Comparison of ENCODE assay signal across 1 cellular context in the genomic region with DNA sequence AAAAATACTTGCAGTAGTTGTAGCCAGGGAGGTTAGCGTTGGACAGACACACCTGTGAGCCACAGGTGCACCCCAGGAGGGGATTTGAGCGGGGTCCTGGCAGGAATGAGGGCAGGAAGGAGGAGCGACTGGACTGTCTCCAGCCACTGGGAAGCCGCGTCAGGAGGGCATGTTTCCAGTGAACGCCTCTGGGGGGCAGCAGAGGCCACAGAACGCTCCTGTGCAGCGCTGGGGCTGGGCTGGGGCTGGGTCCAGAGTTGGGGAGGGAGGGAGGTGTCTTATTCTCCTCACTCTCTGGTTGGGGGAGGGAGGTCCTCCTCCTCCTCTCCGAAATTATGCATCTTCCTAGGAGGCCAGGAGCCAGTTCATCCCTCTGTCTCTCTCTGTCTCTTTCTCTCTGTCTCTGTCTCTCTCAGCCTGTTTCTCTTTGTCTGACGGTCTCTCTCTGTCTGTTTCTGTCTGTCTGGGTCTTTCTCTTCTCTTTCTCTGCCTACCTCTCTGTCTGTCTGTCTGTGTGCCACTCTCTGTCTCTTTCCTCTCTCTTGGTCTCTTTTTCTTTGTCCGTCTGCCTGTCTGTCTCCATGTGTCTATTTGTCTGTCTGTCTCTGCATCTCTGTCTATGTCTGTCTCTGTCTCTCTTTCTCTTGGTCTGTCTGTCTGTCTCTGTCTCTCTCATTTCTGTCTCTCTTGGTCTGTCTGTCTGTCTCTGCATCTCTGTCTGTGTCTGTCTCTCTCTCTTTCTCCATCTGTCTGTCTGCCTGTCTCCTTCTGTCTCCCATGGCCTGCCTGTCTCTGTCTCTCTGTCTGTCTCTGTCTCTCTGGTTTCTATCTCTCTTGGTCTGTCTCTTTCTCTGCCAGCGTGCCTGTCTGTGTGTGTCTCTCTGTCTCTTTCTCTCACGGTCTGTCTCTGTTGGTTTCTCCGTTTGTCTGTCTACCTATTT.
TF ChIP-seq lines count a peak whose summit lies in the region.

No MANE protein-coding gene starts in this region.

TF ChIP-seq in GM12878, 131 proteins besides CTCF, POLR2A, EP300 and RAD21 (continues in another document):
- no peak for TF ChIP-seq CBFB (IDR thresholded peaks at IDR 0.05; ENCODE audit: low read depth)
- no peak for TF ChIP-seq ZSCAN29 (IDR thresholded peaks at IDR 0.05)
- TF ChIP-seq ZNF207 (IDR thresholded peaks at IDR 0.05; ENCODE audit: borderline replicate concordance) = no peak
- no peak for TF ChIP-seq YBX1 (IDR thresholded peaks at IDR 0.05)
- TF ChIP-seq, protein P1, sequence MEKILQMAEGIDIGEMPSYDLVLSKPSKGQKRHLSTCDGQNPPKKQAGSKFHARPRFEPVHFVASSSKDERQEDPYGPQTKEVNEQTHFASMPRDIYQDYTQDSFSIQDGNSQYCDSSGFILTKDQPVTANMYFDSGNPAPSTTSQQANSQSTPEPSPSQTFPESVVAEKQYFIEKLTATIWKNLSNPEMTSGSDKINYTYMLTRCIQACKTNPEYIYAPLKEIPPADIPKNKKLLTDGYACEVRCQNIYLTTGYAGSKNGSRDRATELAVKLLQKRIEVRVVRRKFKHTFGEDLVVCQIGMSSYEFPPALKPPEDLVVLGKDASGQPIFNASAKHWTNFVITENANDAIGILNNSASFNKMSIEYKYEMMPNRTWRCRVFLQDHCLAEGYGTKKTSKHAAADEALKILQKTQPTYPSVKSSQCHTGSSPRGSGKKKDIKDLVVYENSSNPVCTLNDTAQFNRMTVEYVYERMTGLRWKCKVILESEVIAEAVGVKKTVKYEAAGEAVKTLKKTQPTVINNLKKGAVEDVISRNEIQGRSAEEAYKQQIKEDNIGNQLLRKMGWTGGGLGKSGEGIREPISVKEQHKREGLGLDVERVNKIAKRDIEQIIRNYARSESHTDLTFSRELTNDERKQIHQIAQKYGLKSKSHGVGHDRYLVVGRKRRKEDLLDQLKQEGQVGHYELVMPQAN (conservative IDR thresholded peaks at IDR 0.05) = no peak
- TF ChIP-seq, protein P2, sequence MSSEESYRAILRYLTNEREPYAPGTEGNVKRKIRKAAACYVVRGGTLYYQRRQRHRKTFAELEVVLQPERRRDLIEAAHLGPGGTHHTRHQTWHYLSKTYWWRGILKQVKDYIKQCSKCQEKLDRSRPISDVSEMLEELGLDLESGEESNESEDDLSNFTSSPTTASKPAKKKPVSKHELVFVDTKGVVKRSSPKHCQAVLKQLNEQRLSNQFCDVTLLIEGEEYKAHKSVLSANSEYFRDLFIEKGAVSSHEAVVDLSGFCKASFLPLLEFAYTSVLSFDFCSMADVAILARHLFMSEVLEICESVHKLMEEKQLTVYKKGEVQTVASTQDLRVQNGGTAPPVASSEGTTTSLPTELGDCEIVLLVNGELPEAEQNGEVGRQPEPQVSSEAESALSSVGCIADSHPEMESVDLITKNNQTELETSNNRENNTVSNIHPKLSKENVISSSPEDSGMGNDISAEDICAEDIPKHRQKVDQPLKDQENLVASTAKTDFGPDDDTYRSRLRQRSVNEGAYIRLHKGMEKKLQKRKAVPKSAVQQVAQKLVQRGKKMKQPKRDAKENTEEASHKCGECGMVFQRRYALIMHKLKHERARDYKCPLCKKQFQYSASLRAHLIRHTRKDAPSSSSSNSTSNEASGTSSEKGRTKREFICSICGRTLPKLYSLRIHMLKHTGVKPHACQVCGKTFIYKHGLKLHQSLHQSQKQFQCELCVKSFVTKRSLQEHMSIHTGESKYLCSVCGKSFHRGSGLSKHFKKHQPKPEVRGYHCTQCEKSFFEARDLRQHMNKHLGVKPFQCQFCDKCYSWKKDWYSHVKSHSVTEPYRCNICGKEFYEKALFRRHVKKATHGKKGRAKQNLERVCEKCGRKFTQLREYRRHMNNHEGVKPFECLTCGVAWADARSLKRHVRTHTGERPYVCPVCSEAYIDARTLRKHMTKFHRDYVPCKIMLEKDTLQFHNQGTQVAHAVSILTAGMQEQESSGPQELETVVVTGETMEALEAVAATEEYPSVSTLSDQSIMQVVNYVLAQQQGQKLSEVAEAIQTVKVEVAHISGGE (CRISPR knock-in tag; IDR thresholded peaks at IDR 0.05) = no peak
- 0 out of 2 replicates have a peak, but pooled peaks have one; percentile 28 for TF ChIP-seq IKZF1 (conservative IDR thresholded peaks at IDR 0.05)
- 0 out of 4 replicates have a peak, but pooled peaks of 1 of the 2 experiments have one; percentile 21 for TF ChIP-seq IKZF2 (IDR thresholded peaks at IDR 0.05)
- TF ChIP-seq, protein P3, sequence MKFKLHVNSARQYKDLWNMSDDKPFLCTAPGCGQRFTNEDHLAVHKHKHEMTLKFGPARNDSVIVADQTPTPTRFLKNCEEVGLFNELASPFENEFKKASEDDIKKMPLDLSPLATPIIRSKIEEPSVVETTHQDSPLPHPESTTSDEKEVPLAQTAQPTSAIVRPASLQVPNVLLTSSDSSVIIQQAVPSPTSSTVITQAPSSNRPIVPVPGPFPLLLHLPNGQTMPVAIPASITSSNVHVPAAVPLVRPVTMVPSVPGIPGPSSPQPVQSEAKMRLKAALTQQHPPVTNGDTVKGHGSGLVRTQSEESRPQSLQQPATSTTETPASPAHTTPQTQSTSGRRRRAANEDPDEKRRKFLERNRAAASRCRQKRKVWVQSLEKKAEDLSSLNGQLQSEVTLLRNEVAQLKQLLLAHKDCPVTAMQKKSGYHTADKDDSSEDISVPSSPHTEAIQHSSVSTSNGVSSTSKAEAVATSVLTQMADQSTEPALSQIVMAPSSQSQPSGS (IDR thresholded peaks at IDR 0.05; ENCODE audit: low read length) = no peak
- TF ChIP-seq GATAD2B (conservative IDR thresholded peaks at IDR 0.05; ENCODE audit: low read depth) = no peak
- TF ChIP-seq, protein P4, sequence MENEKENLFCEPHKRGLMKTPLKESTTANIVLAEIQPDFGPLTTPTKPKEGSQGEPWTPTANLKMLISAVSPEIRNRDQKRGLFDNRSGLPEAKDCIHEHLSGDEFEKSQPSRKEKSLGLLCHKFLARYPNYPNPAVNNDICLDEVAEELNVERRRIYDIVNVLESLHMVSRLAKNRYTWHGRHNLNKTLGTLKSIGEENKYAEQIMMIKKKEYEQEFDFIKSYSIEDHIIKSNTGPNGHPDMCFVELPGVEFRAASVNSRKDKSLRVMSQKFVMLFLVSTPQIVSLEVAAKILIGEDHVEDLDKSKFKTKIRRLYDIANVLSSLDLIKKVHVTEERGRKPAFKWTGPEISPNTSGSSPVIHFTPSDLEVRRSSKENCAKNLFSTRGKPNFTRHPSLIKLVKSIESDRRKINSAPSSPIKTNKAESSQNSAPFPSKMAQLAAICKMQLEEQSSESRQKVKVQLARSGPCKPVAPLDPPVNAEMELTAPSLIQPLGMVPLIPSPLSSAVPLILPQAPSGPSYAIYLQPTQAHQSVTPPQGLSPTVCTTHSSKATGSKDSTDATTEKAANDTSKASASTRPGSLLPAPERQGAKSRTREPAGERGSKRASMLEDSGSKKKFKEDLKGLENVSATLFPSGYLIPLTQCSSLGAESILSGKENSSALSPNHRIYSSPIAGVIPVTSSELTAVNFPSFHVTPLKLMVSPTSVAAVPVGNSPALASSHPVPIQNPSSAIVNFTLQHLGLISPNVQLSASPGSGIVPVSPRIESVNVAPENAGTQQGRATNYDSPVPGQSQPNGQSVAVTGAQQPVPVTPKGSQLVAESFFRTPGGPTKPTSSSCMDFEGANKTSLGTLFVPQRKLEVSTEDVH (IDR thresholded peaks at IDR 0.05; ENCODE audit: low read depth, partially characterized antibody) = no peak
- no peak for TF ChIP-seq POU2F2 (IDR thresholded peaks at IDR 0.05; ENCODE audit: borderline replicate concordance, low read depth, low read length)
- TF ChIP-seq RCOR1 (conservative IDR thresholded peaks at IDR 0.05; ENCODE audit: low read depth, low read length) = no peak
- TF ChIP-seq ZNF217 (IDR thresholded peaks at IDR 0.05) = no peak
- no peak for TF ChIP-seq PAX8 (IDR thresholded peaks at IDR 0.05)
- no peak for TF ChIP-seq SREBF1 (IDR thresholded peaks at IDR 0.05; ENCODE audit: low read length)
- no peak for TF ChIP-seq HDAC6 (IDR thresholded peaks at IDR 0.05; ENCODE audit: unreplicated experiment)
- peak; percentile 70 for TF ChIP-seq YY1 (IDR thresholded peaks at IDR 0.05; ENCODE audit: low read depth, low read length)
- no peak for TF ChIP-seq RFX5 (IDR thresholded peaks at IDR 0.05; ENCODE audit: low read depth, low read length)
- no peak for TF ChIP-seq SRF (IDR thresholded peaks at IDR 0.05; ENCODE audit: low read depth in 2 of 2, low read length in 2 of 2)
- TF ChIP-seq, protein P5, sequence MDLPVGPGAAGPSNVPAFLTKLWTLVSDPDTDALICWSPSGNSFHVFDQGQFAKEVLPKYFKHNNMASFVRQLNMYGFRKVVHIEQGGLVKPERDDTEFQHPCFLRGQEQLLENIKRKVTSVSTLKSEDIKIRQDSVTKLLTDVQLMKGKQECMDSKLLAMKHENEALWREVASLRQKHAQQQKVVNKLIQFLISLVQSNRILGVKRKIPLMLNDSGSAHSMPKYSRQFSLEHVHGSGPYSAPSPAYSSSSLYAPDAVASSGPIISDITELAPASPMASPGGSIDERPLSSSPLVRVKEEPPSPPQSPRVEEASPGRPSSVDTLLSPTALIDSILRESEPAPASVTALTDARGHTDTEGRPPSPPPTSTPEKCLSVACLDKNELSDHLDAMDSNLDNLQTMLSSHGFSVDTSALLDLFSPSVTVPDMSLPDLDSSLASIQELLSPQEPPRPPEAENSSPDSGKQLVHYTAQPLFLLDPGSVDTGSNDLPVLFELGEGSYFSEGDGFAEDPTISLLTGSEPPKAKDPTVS (IDR thresholded peaks at IDR 0.05; ENCODE audit: low read depth, low read length) = no peak
- TF ChIP-seq SUZ12 (IDR thresholded peaks at IDR 0.05; ENCODE audit: unreplicated experiment) = no peak
- TF ChIP-seq SMARCA5 (IDR thresholded peaks at IDR 0.05) = peak; percentile 69; the same call in 1 of the 2 replicates
- TF ChIP-seq, protein P6, sequence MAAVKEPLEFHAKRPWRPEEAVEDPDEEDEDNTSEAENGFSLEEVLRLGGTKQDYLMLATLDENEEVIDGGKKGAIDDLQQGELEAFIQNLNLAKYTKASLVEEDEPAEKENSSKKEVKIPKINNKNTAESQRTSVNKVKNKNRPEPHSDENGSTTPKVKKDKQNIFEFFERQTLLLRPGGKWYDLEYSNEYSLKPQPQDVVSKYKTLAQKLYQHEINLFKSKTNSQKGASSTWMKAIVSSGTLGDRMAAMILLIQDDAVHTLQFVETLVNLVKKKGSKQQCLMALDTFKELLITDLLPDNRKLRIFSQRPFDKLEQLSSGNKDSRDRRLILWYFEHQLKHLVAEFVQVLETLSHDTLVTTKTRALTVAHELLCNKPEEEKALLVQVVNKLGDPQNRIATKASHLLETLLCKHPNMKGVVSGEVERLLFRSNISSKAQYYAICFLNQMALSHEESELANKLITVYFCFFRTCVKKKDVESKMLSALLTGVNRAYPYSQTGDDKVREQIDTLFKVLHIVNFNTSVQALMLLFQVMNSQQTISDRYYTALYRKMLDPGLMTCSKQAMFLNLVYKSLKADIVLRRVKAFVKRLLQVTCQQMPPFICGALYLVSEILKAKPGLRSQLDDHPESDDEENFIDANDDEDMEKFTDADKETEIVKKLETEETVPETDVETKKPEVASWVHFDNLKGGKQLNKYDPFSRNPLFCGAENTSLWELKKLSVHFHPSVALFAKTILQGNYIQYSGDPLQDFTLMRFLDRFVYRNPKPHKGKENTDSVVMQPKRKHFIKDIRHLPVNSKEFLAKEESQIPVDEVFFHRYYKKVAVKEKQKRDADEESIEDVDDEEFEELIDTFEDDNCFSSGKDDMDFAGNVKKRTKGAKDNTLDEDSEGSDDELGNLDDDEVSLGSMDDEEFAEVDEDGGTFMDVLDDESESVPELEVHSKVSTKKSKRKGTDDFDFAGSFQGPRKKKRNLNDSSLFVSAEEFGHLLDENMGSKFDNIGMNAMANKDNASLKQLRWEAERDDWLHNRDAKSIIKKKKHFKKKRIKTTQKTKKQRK (IDR thresholded peaks at IDR 0.05; ENCODE audit: low read depth, low read length) = no peak
- no peak for TF ChIP-seq ASH2L (IDR thresholded peaks at IDR 0.05; ENCODE audit: borderline replicate concordance, low read depth)
- TF ChIP-seq, protein P7, sequence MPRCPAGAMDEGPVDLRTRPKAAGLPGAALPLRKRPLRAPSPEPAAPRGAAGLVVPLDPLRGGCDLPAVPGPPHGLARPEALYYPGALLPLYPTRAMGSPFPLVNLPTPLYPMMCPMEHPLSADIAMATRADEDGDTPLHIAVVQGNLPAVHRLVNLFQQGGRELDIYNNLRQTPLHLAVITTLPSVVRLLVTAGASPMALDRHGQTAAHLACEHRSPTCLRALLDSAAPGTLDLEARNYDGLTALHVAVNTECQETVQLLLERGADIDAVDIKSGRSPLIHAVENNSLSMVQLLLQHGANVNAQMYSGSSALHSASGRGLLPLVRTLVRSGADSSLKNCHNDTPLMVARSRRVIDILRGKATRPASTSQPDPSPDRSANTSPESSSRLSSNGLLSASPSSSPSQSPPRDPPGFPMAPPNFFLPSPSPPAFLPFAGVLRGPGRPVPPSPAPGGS (IDR thresholded peaks at IDR 0.05; ENCODE audit: borderline replicate concordance, insufficient read depth, low read depth, low read length, poor library complexity, severe bottlenecking) = no peak
- TF ChIP-seq SMC3 (IDR thresholded peaks at IDR 0.05; ENCODE audit: borderline replicate concordance, low read length) = peak; percentile 61; the same call in 1 of the 2 replicates
- TF ChIP-seq, protein P8, sequence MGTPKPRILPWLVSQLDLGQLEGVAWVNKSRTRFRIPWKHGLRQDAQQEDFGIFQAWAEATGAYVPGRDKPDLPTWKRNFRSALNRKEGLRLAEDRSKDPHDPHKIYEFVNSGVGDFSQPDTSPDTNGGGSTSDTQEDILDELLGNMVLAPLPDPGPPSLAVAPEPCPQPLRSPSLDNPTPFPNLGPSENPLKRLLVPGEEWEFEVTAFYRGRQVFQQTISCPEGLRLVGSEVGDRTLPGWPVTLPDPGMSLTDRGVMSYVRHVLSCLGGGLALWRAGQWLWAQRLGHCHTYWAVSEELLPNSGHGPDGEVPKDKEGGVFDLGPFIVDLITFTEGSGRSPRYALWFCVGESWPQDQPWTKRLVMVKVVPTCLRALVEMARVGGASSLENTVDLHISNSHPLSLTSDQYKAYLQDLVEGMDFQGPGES (IDR thresholded peaks at IDR 0.05) = no peak
- no peak for TF ChIP-seq TCF7 (IDR thresholded peaks at IDR 0.05; ENCODE audit: borderline replicate concordance)
- TF ChIP-seq, protein P9, sequence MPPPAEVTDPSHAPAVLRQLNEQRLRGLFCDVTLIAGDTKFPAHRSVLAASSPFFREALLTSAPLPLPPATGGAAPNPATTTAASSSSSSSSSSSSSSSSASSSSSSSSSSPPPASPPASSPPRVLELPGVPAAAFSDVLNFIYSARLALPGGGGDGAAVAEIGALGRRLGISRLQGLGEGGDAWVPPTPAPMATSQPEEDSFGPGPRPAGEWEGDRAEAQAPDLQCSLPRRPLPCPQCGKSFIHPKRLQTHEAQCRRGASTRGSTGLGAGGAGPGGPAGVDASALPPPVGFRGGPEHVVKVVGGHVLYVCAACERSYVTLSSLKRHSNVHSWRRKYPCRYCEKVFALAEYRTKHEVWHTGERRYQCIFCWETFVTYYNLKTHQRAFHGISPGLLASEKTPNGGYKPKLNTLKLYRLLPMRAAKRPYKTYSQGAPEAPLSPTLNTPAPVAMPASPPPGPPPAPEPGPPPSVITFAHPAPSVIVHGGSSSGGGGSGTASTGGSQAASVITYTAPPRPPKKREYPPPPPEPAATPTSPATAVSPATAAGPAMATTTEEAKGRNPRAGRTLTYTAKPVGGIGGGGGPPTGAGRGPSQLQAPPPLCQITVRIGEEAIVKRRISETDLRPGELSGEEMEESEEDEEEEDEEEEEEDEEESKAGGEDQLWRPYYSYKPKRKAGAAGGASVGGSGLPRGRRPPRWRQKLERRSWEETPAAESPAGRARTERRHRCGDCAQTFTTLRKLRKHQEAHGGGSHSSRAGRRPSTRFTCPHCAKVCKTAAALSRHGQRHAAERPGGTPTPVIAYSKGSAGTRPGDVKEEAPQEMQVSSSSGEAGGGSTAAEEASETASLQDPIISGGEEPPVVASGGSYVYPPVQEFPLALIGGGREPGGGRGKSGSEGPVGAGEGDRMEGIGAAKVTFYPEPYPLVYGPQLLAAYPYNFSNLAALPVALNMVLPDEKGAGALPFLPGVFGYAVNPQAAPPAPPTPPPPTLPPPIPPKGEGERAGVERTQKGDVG (CRISPR knock-in tag; IDR thresholded peaks at IDR 0.05) = no peak
- TF ChIP-seq STAT3 (IDR thresholded peaks at IDR 0.05; ENCODE audit: low read depth, low read length) = no peak
- no peak for TF ChIP-seq CEBPB (IDR thresholded peaks at IDR 0.05; ENCODE audit: borderline replicate concordance in 1 of 2, low read depth in 2 of 2, low read length in 2 of 2)
